Comparison of ENCODE assay signal across 9 cellular contexts in genomic region chr5:142016576-142016975, GRCh38. TPM values are rescaled to one million over a fixed set of nuclear protein-coding genes. Genes with fewer than 3 reads are reported as not detected.
A peak's percentile ranks its signal among the peaks of the same experiment; 100 is the strongest.
DNase-seq lines count a peak whose midpoint lies in the region; ATAC-seq and TF ChIP-seq lines count a peak whose summit lies in the region.
"Had no signal": no experiment of that assay in that cellular context is flagged by ENCODE, and none has a peak within 500 bp of the region (broad histone marks: within the 10 kb centered on the region; RNA-seq: fewer than 3 reads in every experiment).

No MANE protein-coding gene starts in this region.

- H3K27ac Mint-ChIP-seq in activated T-helper 17 cell treated with anti-CD3 and anti-CD28 coated beads, Interleukin-2, amount 50 U/mL, for 72 hours = peak overlapping the region; percentile 96

- peaks cover 21% of the 10 kb centered on the region for H3K36me3 Mint-ChIP-seq in activated T-helper 17 cell treated with anti-CD3 and anti-CD28 coated beads, Interleukin-2, amount 50 U/mL, for 72 hours (ENCODE audit: low read depth)

- no peaks in the 10 kb centered on the region for H3K27me3 Mint-ChIP-seq in activated T-helper 17 cell treated with anti-CD3 and anti-CD28 coated beads, Interleukin-2, amount 50 U/mL, for 72 hours

- H3K9me3 Mint-ChIP-seq in activated T-helper 17 cell treated with anti-CD3 and anti-CD28 coated beads, Interleukin-2, amount 50 U/mL, for 72 hours = no peaks in the 10 kb centered on the region

- peak overlapping the region; percentile 75 for H3K4me3 Mint-ChIP-seq in activated T-helper 17 cell treated with anti-CD3 and anti-CD28 coated beads, Interleukin-2, amount 50 U/mL, for 72 hours

- POLR2A ChIA-PET in HEK293T (lab: Yijun Ruan, JAX) = interaction anchor here (1.4 to 2.3 kb wide), 2 partner anchors 8 to 48 kb away, joined by 3 to 8 read pairs; partner anchors contain the start of gene RNF14

- peaks cover 53% of the 10 kb centered on the region for H3K4me1 Mint-ChIP-seq in activated T-helper 17 cell treated with anti-CD3 and anti-CD28 coated beads, Interleukin-2, amount 50 U/mL, for 72 hours

- peak; percentile 45 to 57 for DNase-seq in stimulated activated CD4-positive, alpha-beta T cell treated with anti-CD3 and anti-CD28 coated beads, Interleukin-2, amount 100 ng/mL, for 24 hours
- no peak for DNase-seq in NCI-H2029 (lab: John Stamatoyannopoulos, UW)
- no peak for DNase-seq in NCI-H1048 (lab: John Stamatoyannopoulos, UW)
- no peak for DNase-seq in NCI-H2107 (lab: John Stamatoyannopoulos, UW)
- DNase-seq in HEK293T (ENCODE audit: extremely low spot score) = no peak
- DNase-seq: NCI-H2081 treated with DMSO at 0.1 percent for 48 hours had no signal

- peak; percentile 33 for ATAC-seq in GM19397 (IDR thresholded peaks at IDR 0.05; ENCODE audit: unreplicated experiment)
- peak; percentile 33 for ATAC-seq in HG03378 (IDR thresholded peaks at IDR 0.05; ENCODE audit: unreplicated experiment)
- ATAC-seq in activated T-helper 17 cell treated with anti-CD3 and anti-CD28 coated beads, Interleukin-2, amount 50 U/mL, for 72 hours (replicated peaks) = peak; percentile 59

- CTCF ChIA-PET in HEK293T (lab: Yijun Ruan, JAX) = interaction anchor here (0.8 to 2.0 kb wide), 2 partner anchors 25 to 47 kb away, joined by 3 to 5 read pairs; partner anchors contain the start of gene RNF14

TF ChIP-seq in HEK293T, 16 proteins besides CTCF, POLR2A, EP300 and RAD21:
- TF ChIP-seq BHLHE40 (IDR thresholded peaks at IDR 0.05; ENCODE audit: borderline replicate concordance) (no peak), HDGF (IDR thresholded peaks at IDR 0.05; ENCODE audit: borderline replicate concordance) (no peak), ZNF384 (IDR thresholded peaks at IDR 0.05) (no peak), PKNOX1 (IDR thresholded peaks at IDR 0.05) (no peak), FOXM1 (IDR thresholded peaks at IDR 0.05; ENCODE audit: borderline replicate concordance) (no peak), L3MBTL2 (conservative IDR thresholded peaks at IDR 0.05) (no peak), TARDBP (IDR thresholded peaks at IDR 0.05) (no peak), FOXK2 (IDR thresholded peaks at IDR 0.05) (no peak), SP1 (IDR thresholded peaks at IDR 0.05) (no peak), ELF4 (IDR thresholded peaks at IDR 0.05) (no peak), LEF1 (IDR thresholded peaks at IDR 0.05; ENCODE audit: borderline replicate concordance) (no peak), SUZ12 (IDR thresholded peaks at IDR 0.05) (no peak), ARNT (IDR thresholded peaks at IDR 0.05) (no peak), FOXA1 (IDR thresholded peaks at IDR 0.05) (no peak), CTBP1 (IDR thresholded peaks at IDR 0.05; ENCODE audit: borderline replicate concordance) (no peak), NFRKB (IDR thresholded peaks at IDR 0.05) (no peak)

RNA-seq across cellular contexts. Expression of gene GNPDA1, which starts 3.7 kb away (rescaled TPM):
- total RNA-seq in activated T-helper 17 cell treated with anti-CD3 and anti-CD28 coated beads, Interleukin-2, amount 50 U/mL, for 72 hours = 10 to 100 TPM; 35.8 to 51.1 TPM

RNA-seq across cellular contexts. Expression of gene RNF14, which starts 47.7 kb away (rescaled TPM):
- total RNA-seq in activated T-helper 17 cell treated with anti-CD3 and anti-CD28 coated beads, Interleukin-2, amount 50 U/mL, for 72 hours = 10 to 100 TPM; 28.4 to 30.8 TPM

RNA-seq across cellular contexts. Expression of gene PCDH12, which starts 58.6 kb away (rescaled TPM):
- total RNA-seq in activated T-helper 17 cell treated with anti-CD3 and anti-CD28 coated beads, Interleukin-2, amount 50 U/mL, for 72 hours = 1 to 10 TPM in 1 of 2 donors, under 1 TPM in 1; 0.54 to 4.3 TPM

Comparison
In these comparisons a context has a peak if more than half of its experiments do, and no peak if none do; other contexts are left out.
1. DNase-seq: peak in stimulated activated CD4-positive, alpha-beta T cell treated with anti-CD3 and anti-CD28 coated beads, Interleukin-2, amount 100 ng/mL, for 24 hours (2 of 2); none in NCI-H2029 (single experiment), NCI-H1048 (single experiment), NCI-H2107 (single experiment) and HEK293T (single experiment).
2. Peak in every context shown above with its lines, with median percentiles within 50 percentile points of each other: ATAC-seq.